ENCODE assay signal across 8 cellular contexts in genomic region chr1:32972814-32973428, GRCh38. TPM values are rescaled to one million over a fixed set of nuclear protein-coding genes. Genes with fewer than 3 reads are reported as not detected.
A peak's percentile ranks its signal among the peaks of the same experiment; 100 is the strongest.
DNase-seq lines count a peak whose midpoint lies in the region; ATAC-seq and TF ChIP-seq lines count a peak whose summit lies in the region.

No MANE protein-coding gene starts in this region.

- H3K79me2 ChIP-seq in trophoblast cell (ENCODE audit: control insufficient read depth, insufficient read depth, low read length, poor library complexity): peaks cover 2% of the 10 kb centered on the region
- no peaks in the 10 kb centered on the region for H3K79me2 ChIP-seq in OCI-LY7 (ENCODE audit: insufficient read depth, low read depth, low read length)

- no peaks in the 10 kb centered on the region for H3K36me3 ChIP-seq in trophoblast cell (ENCODE audit: control insufficient read depth in 1 of 2, insufficient read depth in 2 of 2, low read length in 2 of 2)
- H3K36me3 ChIP-seq in OCI-LY7 (ENCODE audit: insufficient read depth, low read length): no peaks in the 10 kb centered on the region

- intact Hi-C loops in OCI-LY7 (cut with micrococcal nuclease; ENCODE audit: unreplicated experiment): no loop called here

- peaks cover 3% of the 10 kb centered on the region for H3K27me3 ChIP-seq in trophoblast cell (ENCODE audit: insufficient read depth, low read length)

- peak overlapping the region; percentile 14 for H3K18ac ChIP-seq in trophoblast cell (ENCODE audit: low read length)

- WGBS in trophoblast cell (ENCODE audit: extremely low coverage, insufficient coverage, insufficient read length): no CpG with 5 or more reads among the region's 58 CpGs

- POLR2A ChIA-PET in OCI-LY7 (lab: Charles Lee): no interaction called here

- BruUV-seq in OCI-LY7 (replicated peaks; lab: Mats Ljungman, UMichigan): no TSS peak

- no peak for ATAC-seq in HG03469 (IDR thresholded peaks at IDR 0.05; ENCODE audit: unreplicated experiment)

- H3K9ac ChIP-seq in trophoblast cell (ENCODE audit: low read length): no peak overlapping the region

- H3K4me2 ChIP-seq in trophoblast cell (ENCODE audit: low read length): peak overlapping the region; percentile 93
- H3K4me2 ChIP-seq in OCI-LY7 (ENCODE audit: low read length): no peak overlapping the region

- CTCF ChIA-PET in OCI-LY7 (lab: Charles Lee; ENCODE audit: unreplicated experiment): no interaction called here

- H3K9me2 ChIP-seq in OCI-LY7 (ENCODE audit: insufficient read depth, low read length): no peaks in the 10 kb centered on the region

- DNase-seq in DMS79 treated with DMSO at 0.1 percent for 48 hours (lab: John Stamatoyannopoulos, UW): peak; percentile 86
- peak; percentile 84 to 89 for DNase-seq in NCI-H2081 (lab: John Stamatoyannopoulos, UW)
- DNase-seq in hippocampal formation (lab: John Stamatoyannopoulos, UW): peak; percentile 37 to 60
- DNase-seq in trophoblast cell: peak; percentile 55 to 56
- DNase-seq in NK-92 treated with Interleukin-12 subunit alpha and Interleukin-12 subunit beta, amount 100 ng/mL, for 24 hours (lab: John Stamatoyannopoulos, UW): no peak
- DNase-seq in OCI-LY7 (ENCODE audit: low spot score): no peak

- peak overlapping the region; percentile 56 for H2BK120ac ChIP-seq in trophoblast cell (ENCODE audit: insufficient read depth, low read length, poor library complexity)

- H2BK5ac ChIP-seq in trophoblast cell (ENCODE audit: low read depth, low read length, poor library complexity): peak overlapping the region; percentile 15

- no peak overlapping the region for H2AK5ac ChIP-seq in trophoblast cell (ENCODE audit: low read length)

- no peaks in the 10 kb centered on the region for H4K20me1 ChIP-seq in OCI-LY7 (ENCODE audit: insufficient read depth, low read length)

- H3K79me1 ChIP-seq in trophoblast cell (ENCODE audit: low read length): peaks cover 7% of the 10 kb centered on the region

- H2BK12ac ChIP-seq in trophoblast cell (ENCODE audit: low read length): peak overlapping the region; percentile 68

- peak overlapping the region; percentile 2 for H4K12ac ChIP-seq in trophoblast cell (ENCODE audit: low read depth, low read length)

- peak overlapping the region; percentile 14 for H4K8ac ChIP-seq in trophoblast cell (ENCODE audit: low read depth, low read length)

- H4K91ac ChIP-seq in trophoblast cell (ENCODE audit: low read depth, low read length): peak overlapping the region; percentile 59

- peaks cover 4% of the 10 kb centered on the region for H3K9me3 ChIP-seq in trophoblast cell (ENCODE audit: insufficient read depth, low read depth, low read length)
- no peaks in the 10 kb centered on the region for H3K9me3 ChIP-seq in OCI-LY7 (ENCODE audit: low read length)

- H3K4me1 ChIP-seq in trophoblast cell (ENCODE audit: control insufficient read depth in 1 of 2, insufficient read depth in 2 of 2, low read length in 2 of 2) (peaks cover 11 to 17% of the 10 kb centered on the region in 2 experiments), OCI-LY7 (ENCODE audit: insufficient read depth, low read length, poor library complexity, severe bottlenecking) (no peaks in the 10 kb centered on the region)

- TF ChIP-seq CTCF in OCI-LY7 (conservative IDR thresholded peaks at IDR 0.05; ENCODE audit: low read length): no peak

- H3K4me3 ChIP-seq in trophoblast cell (ENCODE audit: low read depth, low read length) (peak overlapping the region; percentile 65), OCI-LY7 (ENCODE audit: low read depth, low read length, poor library complexity, severe bottlenecking) (no peak overlapping the region)

- H2AFZ ChIP-seq in trophoblast cell (ENCODE audit: insufficient read depth, low read length, poor library complexity) (peak overlapping the region; percentile 42), OCI-LY7 (ENCODE audit: low read length) (no peak overlapping the region)

- peak overlapping the region; percentile 67 for H3K14ac ChIP-seq in trophoblast cell (ENCODE audit: low read length)

- H3K23ac ChIP-seq in trophoblast cell (ENCODE audit: low read length): no peak overlapping the region

- peak overlapping the region; percentile 62 for H3K27ac ChIP-seq in angular gyrus (ENCODE audit: low read depth, low read length)
- H3K27ac ChIP-seq in trophoblast cell (ENCODE audit: low read depth, low read length): no peak overlapping the region
- no peak overlapping the region for H3K27ac ChIP-seq in OCI-LY7 (ENCODE audit: low read depth, low read length, poor library complexity, severe bottlenecking)

- peak overlapping the region; percentile 65 for H3K4ac ChIP-seq in trophoblast cell (ENCODE audit: low read depth, low read length)

RNA-seq across cellular contexts. Expression of gene RNF19B, which starts 8.3 kb away (rescaled TPM):
- 14.7 and 14.9 TPM in 2 replicates for polyA plus RNA-seq in trophoblast cell (2013)
- total RNA-seq in OCI-LY7 (2014; rRNA removed; shearing (Covaris generic)): 21.1 and 23.0 TPM in 2 replicates
- total RNA-seq in OCI-LY7 (2022): 33.6 and 36.8 TPM in 2 replicates

Comparison
In these comparisons a context has a peak if more than half of its experiments do, and no peak if none do; other contexts are left out.
1. DNase-seq: peak in DMS79 treated with DMSO at 0.1 percent for 48 hours (single experiment), NCI-H2081 (2 of 2), hippocampal formation (2 of 2) and trophoblast cell (2 of 2); none in NK-92 treated with Interleukin-12 subunit alpha and Interleukin-12 subunit beta, amount 100 ng/mL, for 24 hours (single experiment) and OCI-LY7 (single experiment).